In the genomic region with DNA sequence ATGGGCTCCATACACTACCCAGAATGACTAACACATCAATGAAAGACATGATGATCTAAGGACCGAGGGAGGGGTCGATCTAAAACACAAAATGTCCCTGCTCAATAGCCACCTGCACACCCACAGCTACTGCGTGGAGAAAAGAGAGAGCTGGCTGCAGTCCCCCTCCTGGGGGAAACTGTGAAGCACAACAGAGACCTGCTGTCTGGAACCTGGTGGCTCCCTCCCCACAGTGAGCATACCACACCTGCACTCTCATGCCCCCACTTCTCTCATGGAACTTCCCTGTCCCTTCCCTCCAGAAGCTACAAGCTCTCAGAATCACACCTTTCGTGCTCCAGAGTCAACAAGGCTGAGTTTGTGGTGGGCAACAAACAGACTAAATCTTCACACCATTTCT, we compare ENCODE assay signal across 16 cellular contexts.
DNase-seq lines count a peak whose midpoint lies in the region; ATAC-seq and TF ChIP-seq lines count a peak whose summit lies in the region.
"Had no signal": no experiment of that assay in that cellular context is flagged by ENCODE, and none has a peak within 500 bp of the region (broad histone marks: within the 10 kb centered on the region; RNA-seq: fewer than 3 reads in every experiment).

No MANE protein-coding gene starts in this region.

- intact Hi-C loops in HCT116 (cut with micrococcal nuclease) (no loop called here), upper lobe of right lung (cut with DNase I) (no loop called here)

- no peak overlapping the region for H2AFZ ChIP-seq in HCT116 (ENCODE audit: low read depth, low read length, poor library complexity, severe bottlenecking)

- no peaks in the 10 kb centered on the region for H3K4me1 Mint-ChIP-seq in endodermal cell

- H3K27ac ChIP-seq in HCT116 (ENCODE audit: low read depth, low read length) (no peak overlapping the region), endodermal cell (ENCODE audit: low read depth, low read length) (no peak overlapping the region), upper lobe of right lung (no peak overlapping the region)
- H3K27ac ChIP-seq: SJSA1 had no signal

- no peaks in the 10 kb centered on the region for H3K36me3 Mint-ChIP-seq in endodermal cell (ENCODE audit: low read depth)

- no peaks in the 10 kb centered on the region for H3K27me3 Mint-ChIP-seq in endodermal cell (ENCODE audit: insufficient read depth)

- TF ChIP-seq POLR2A in HCT116 (IDR thresholded peaks at IDR 0.05; ENCODE audit: borderline replicate concordance, extremely low read depth, insufficient read depth, insufficient read length): no peak

- DNase-seq in HCT116 (ENCODE audit: low read depth, low spot score) (no peak), NCI-H146 treated with DMSO at 0.1 percent for 48 hours (lab: John Stamatoyannopoulos, UW; ENCODE audit: unreplicated experiment) (peak; percentile 35), endodermal cell (no peak), retinal pigment epithelial cell (ENCODE audit: low read depth) (no peak), T-helper 2 cell (no peak), globus pallidus (ENCODE audit: low spot score) (no peak), upper lobe of right lung (no peak)
- DNase-seq: COR-L47, IMR-90, Kasumi-1, NCI-H1417, NCI-H2029 treated with DMSO at 0.1 percent for 48 hours, NCI-H2171 treated with DMSO at 0.1 percent for 48 hours, NCI-H446 treated with DMSO at 0.1 percent for 48 hours, NCI-H774 had no signal

- no peaks in the 10 kb centered on the region for H3K9me3 ChIP-seq in HCT116 (ENCODE audit: control insufficient read depth in 1 of 2, insufficient read depth in 1 of 2, low read depth in 1 of 2, low read length in 2 of 2)
- no peaks in the 10 kb centered on the region for H3K9me3 ChIP-seq in endodermal cell (ENCODE audit: control insufficient read depth, low read length)
- peaks cover 5% of the 10 kb centered on the region for H3K9me3 ChIP-seq in upper lobe of right lung
- H3K9me3 ChIP-seq: SJSA1 had no signal

- no peaks in the 10 kb centered on the region for H3K79me2 ChIP-seq in HCT116 (ENCODE audit: insufficient read depth, low read length)

- RAD21 ChIA-PET in HCT116 (lab: Charles Lee; ENCODE audit: low non-redundant PET in 1 of 2, low total read pairs in 2 of 2, uncharacterized antibody in 2 of 2, unreplicated experiment in 2 of 2): no interaction called here

- 80 to 86% methylated on average over 1 to 4 of the region's 4 CpGs for WGBS in endodermal cell (ENCODE audit: insufficient coverage in 1 of 2, insufficient read length in 1 of 2), 2 experiments

- H3K4me2 ChIP-seq in HCT116 (ENCODE audit: low read length): no peak overlapping the region

- no peaks in the 10 kb centered on the region for H4K20me1 ChIP-seq in HCT116 (ENCODE audit: insufficient read depth)

- BruUV-seq in HCT116 (replicated peaks; lab: Mats Ljungman, UMichigan): no TSS peak

- ATAC-seq in HCT116 (peak; percentile 69), upper lobe of right lung (no peak)

- no peak overlapping the region for H3K27ac Mint-ChIP-seq in endodermal cell

- H3K4me3 ChIP-seq in HCT116 (replicated peaks in 1 of 2; ENCODE audit: low read depth in 1 of 2, low read length in 2 of 2) (no peak overlapping the region), endodermal cell (ENCODE audit: low read length) (no peak overlapping the region), retinal pigment epithelial cell (ENCODE audit: low read length) (no peak overlapping the region), upper lobe of right lung (no peak overlapping the region)
- H3K4me3 ChIP-seq: SJSA1 had no signal

- CTCF ChIA-PET in HCT116 (lab: Charles Lee): no interaction called here

- no peak overlapping the region for H3K9ac ChIP-seq in HCT116 (ENCODE audit: low read length)
- no peak overlapping the region for H3K9ac ChIP-seq in endodermal cell (ENCODE audit: extremely low read depth, low read length, poor library complexity, severe bottlenecking)

- H3K27me3 ChIP-seq in HCT116 (ENCODE audit: insufficient read depth, low read length) (no peaks in the 10 kb centered on the region; the same call in 1 of the 2 replicates), endodermal cell (ENCODE audit: control insufficient read depth, insufficient read depth, low read length, poor library complexity, severe bottlenecking) (no peaks in the 10 kb centered on the region), upper lobe of right lung (no peaks in the 10 kb centered on the region)

- no peak for TF ChIP-seq RAD21 in HCT116 (IDR thresholded peaks at IDR 0.05; ENCODE audit: low read depth)

- H3K36me3 ChIP-seq in HCT116 (ENCODE audit: control insufficient read depth in 1 of 2, insufficient read depth in 2 of 2, low read length in 2 of 2) (no peaks in the 10 kb centered on the region), endodermal cell (ENCODE audit: control insufficient read depth, insufficient read depth, low read length) (no peaks in the 10 kb centered on the region), upper lobe of right lung (no peaks in the 10 kb centered on the region)
- H3K36me3 ChIP-seq: SJSA1 had no signal

- no peaks in the 10 kb centered on the region for H3K9me2 ChIP-seq in HCT116 (ENCODE audit: insufficient read depth)

- TF ChIP-seq CTCF in HCT116 (IDR thresholded peaks at IDR 0.05 in 2 of 3, conservative IDR thresholded peaks at IDR 0.05 in 1 of 3; ENCODE audit: borderline replicate concordance in 1 of 3, insufficient read depth in 1 of 3, low read depth in 2 of 3, low read length in 2 of 3) (0 out of 6 replicates have a peak, but pooled peaks of 2 of the 3 experiments have one; percentile 13 to 14), endodermal cell (conservative IDR thresholded peaks at IDR 0.05) (peak; percentile 61), retinal pigment epithelial cell (conservative IDR thresholded peaks at IDR 0.05; ENCODE audit: low read depth, low read length) (peak; percentile 15), upper lobe of right lung (IDR thresholded peaks at IDR 0.05) (no peak)

- POLR2A ChIA-PET in HCT116 (lab: Charles Lee): no interaction called here

- H3K4me3 Mint-ChIP-seq in endodermal cell: no peak overlapping the region

- H3K9me3 Mint-ChIP-seq in endodermal cell: peaks cover 7% of the 10 kb centered on the region

- no peaks in the 10 kb centered on the region for H3K4me1 ChIP-seq in HCT116 (ENCODE audit: control insufficient read depth in 1 of 2, insufficient read depth in 2 of 2, low read length in 2 of 2)
- no peaks in the 10 kb centered on the region for H3K4me1 ChIP-seq in endodermal cell (ENCODE audit: control insufficient read depth, insufficient read depth, low read length)
- no peaks in the 10 kb centered on the region for H3K4me1 ChIP-seq in upper lobe of right lung
- H3K4me1 ChIP-seq: SJSA1 had no signal

TF ChIP-seq in HCT116, 20 proteins besides CTCF, POLR2A, EP300 and RAD21 (continues in another document):
- TF ChIP-seq TCF7L2 (IDR thresholded peaks at IDR 0.05; ENCODE audit: borderline replicate concordance, extremely low read depth, insufficient read depth, insufficient read length) (no peak), EGR1 (IDR thresholded peaks at IDR 0.05; ENCODE audit: low read depth) (no peak), ZNF274 (IDR thresholded peaks at IDR 0.05; ENCODE audit: low read depth, low read length) (no peak), ZFX (IDR thresholded peaks at IDR 0.05) (no peak), ELF1 (IDR thresholded peaks at IDR 0.05; ENCODE audit: borderline replicate concordance, low read depth) (no peak), FOSL1 (IDR thresholded peaks at IDR 0.05; ENCODE audit: low read depth) (no peak), EZH2 (IDR thresholded peaks at IDR 0.05) (no peak), JUND (IDR thresholded peaks at IDR 0.05) (no peak), YY1 (IDR thresholded peaks at IDR 0.05; ENCODE audit: extremely low read depth, insufficient replicate concordance, low read depth, low read length) (no peak), SIN3A (IDR thresholded peaks at IDR 0.05; ENCODE audit: low read depth) (no peak)
- TF ChIP-seq, protein P1, sequence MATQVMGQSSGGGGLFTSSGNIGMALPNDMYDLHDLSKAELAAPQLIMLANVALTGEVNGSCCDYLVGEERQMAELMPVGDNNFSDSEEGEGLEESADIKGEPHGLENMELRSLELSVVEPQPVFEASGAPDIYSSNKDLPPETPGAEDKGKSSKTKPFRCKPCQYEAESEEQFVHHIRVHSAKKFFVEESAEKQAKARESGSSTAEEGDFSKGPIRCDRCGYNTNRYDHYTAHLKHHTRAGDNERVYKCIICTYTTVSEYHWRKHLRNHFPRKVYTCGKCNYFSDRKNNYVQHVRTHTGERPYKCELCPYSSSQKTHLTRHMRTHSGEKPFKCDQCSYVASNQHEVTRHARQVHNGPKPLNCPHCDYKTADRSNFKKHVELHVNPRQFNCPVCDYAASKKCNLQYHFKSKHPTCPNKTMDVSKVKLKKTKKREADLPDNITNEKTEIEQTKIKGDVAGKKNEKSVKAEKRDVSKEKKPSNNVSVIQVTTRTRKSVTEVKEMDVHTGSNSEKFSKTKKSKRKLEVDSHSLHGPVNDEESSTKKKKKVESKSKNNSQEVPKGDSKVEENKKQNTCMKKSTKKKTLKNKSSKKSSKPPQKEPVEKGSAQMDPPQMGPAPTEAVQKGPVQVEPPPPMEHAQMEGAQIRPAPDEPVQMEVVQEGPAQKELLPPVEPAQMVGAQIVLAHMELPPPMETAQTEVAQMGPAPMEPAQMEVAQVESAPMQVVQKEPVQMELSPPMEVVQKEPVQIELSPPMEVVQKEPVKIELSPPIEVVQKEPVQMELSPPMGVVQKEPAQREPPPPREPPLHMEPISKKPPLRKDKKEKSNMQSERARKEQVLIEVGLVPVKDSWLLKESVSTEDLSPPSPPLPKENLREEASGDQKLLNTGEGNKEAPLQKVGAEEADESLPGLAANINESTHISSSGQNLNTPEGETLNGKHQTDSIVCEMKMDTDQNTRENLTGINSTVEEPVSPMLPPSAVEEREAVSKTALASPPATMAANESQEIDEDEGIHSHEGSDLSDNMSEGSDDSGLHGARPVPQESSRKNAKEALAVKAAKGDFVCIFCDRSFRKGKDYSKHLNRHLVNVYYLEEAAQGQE (IDR thresholded peaks at IDR 0.05; ENCODE audit: low read depth): no peak
- TF ChIP-seq, protein P2, sequence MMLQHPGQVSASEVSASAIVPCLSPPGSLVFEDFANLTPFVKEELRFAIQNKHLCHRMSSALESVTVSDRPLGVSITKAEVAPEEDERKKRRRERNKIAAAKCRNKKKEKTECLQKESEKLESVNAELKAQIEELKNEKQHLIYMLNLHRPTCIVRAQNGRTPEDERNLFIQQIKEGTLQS (IDR thresholded peaks at IDR 0.05): no peak
